In the genomic region with DNA sequence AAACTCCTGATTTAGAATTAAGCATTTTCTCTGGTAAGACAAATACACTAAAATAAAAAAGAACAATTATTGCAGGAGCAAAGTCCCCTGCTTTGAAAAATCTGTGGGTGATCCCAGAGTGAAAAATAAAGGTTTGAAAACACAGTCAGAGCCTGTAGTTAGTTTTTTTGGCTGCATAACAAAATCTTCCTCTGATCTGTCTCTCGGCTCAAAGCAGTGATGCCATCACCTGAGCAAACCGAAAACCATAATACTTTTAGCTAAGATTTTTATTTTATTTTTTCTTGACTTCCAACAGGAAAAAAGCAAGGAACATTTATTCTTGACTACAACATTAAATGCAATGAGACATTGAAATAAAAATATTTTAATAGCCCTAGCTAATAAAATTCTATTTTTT, we compare ENCODE assay signal across 28 cellular contexts. TPM values are rescaled to one million over a fixed set of nuclear protein-coding genes. Genes with fewer than 3 reads are reported as not detected.
"Had no signal": no experiment of that assay in that cellular context is flagged by ENCODE, and none has a peak within 500 bp of the region (broad histone marks: within the 10 kb centered on the region; RNA-seq: fewer than 3 reads in every experiment).

No MANE protein-coding gene starts in this region.

- ATAC-seq: activated naive CD4-positive, alpha-beta T cell treated with anti-CD3 and anti-CD28 coated beads, Interleukin-2, amount 50 U/mL, for 72 hours; activated T-cell treated with anti-CD3 and anti-CD28 coated beads, Interleukin-2, amount 50 U/mL, for 4 hours had no signal

- H3K4me3 ChIP-seq: SJCRH30 had no signal

- H3K27ac Mint-ChIP-seq: activated B cell treated with CpG ODN at 0.5 μM for 24 hours; activated CD4-positive, alpha-beta memory T cell treated with anti-CD3 and anti-CD28 coated beads for 36 hours; activated naive CD4-positive, alpha-beta T cell treated with anti-CD3 and anti-CD28 coated beads for 36 hours; activated naive CD4-positive, alpha-beta T cell treated with anti-CD3 and anti-CD28 coated beads, Interleukin-2, amount 50 U/mL, for 72 hours; activated T-helper 1 cell treated with anti-CD3 and anti-CD28 coated beads, Interleukin-12 subunit alpha, Interleukin-12 subunit beta, Interleukin-2, Interleukin-4 antibody, amounts not matched to agents 30 ng/mL and 10 ng/mL and 1 ng/mL, durations not matched to agents 14 hours and 24 hours and 36 hours had no signal

- H3K4me3 Mint-ChIP-seq: activated B cell treated with CpG ODN at 0.5 μM for 24 hours; activated CD4-positive, alpha-beta memory T cell treated with anti-CD3 and anti-CD28 coated beads for 36 hours; activated naive CD4-positive, alpha-beta T cell treated with anti-CD3 and anti-CD28 coated beads for 36 hours; activated T-cell treated with anti-CD3 and anti-CD28 coated beads, Interleukin-2, amount 50 U/mL, for 4 hours; activated T-helper 1 cell treated with anti-CD3 and anti-CD28 coated beads, Interleukin-12 subunit alpha, Interleukin-12 subunit beta, Interleukin-2, Interleukin-4 antibody, amounts not matched to agents 30 ng/mL and 10 ng/mL and 1 ng/mL, durations not matched to agents 14 hours and 24 hours and 36 hours had no signal

- H3K27me3 Mint-ChIP-seq: activated B cell treated with CpG ODN at 0.5 μM for 24 hours; activated CD4-positive, alpha-beta memory T cell treated with anti-CD3 and anti-CD28 coated beads for 36 hours had no signal

- DNase-seq: activated B cell treated with CpG ODN at 0.5 μM for 24 hours; activated CD4-positive, alpha-beta memory T cell treated with anti-CD3 and anti-CD28 coated beads for 36 hours; activated CD4-positive, alpha-beta T cell treated with anti-CD3 and anti-CD28 coated beads for 4 hours; activated CD4-positive, alpha-beta T cell treated with anti-CD3 and anti-CD28 coated beads, Interleukin-2, amount 50 U/mL, for 1 hour; activated CD4-positive, CD25-positive, alpha-beta regulatory T cell treated with anti-CD3 and anti-CD28 coated beads, Interleukin-2, amount 50 U/mL, for 72 hours; activated CD8-positive, alpha-beta memory T cell treated with anti-CD3 and anti-CD28 coated beads, Interleukin-2, amount 50 U/mL, for 4 hours; activated gamma-delta T cell treated with Interleukin-2 at 50 U/mL for 16 hours; activated naive CD4-positive, alpha-beta T cell treated with anti-CD3 and anti-CD28 coated beads for 36 hours; activated T-cell treated with anti-CD3 and anti-CD28 coated beads for 4 hours; activated T-cell treated with anti-CD3 and anti-CD28 coated beads, Interleukin-2, amount 50 U/mL, for 4 hours; anterior cingulate cortex; brain microvascular endothelial cell; central memory CD4-positive, alpha-beta T cell; NCI-H1105; NCI-H1417 treated with DMSO at 0.1 percent for 48 hours; NCI-H187 treated with DMSO at 0.1 percent for 48 hours; NCI-H2171; NCI-H510A; NCI-H526; NCI-H774; SHP77; SJCRH30; SW 1271; T-helper 1 cell; T-helper 2 cell; T-helper 9 cell had no signal

- H3K4me1 Mint-ChIP-seq: activated B cell treated with CpG ODN at 0.5 μM for 24 hours had no signal

- H3K36me3 Mint-ChIP-seq: activated CD4-positive, alpha-beta memory T cell treated with anti-CD3 and anti-CD28 coated beads for 36 hours; activated naive CD4-positive, alpha-beta T cell treated with anti-CD3 and anti-CD28 coated beads, Interleukin-2, amount 50 U/mL, for 72 hours had no signal

- H3K9me3 Mint-ChIP-seq: activated B cell treated with CpG ODN at 0.5 μM for 24 hours; activated naive CD4-positive, alpha-beta T cell treated with anti-CD3 and anti-CD28 coated beads for 36 hours had no signal

RNA-seq across cellular contexts. Expression of a gene that starts 1.2 kb away (rescaled TPM):
- total RNA-seq: activated B cell treated with CpG ODN at 0.5 μM for 24 hours; activated CD4-positive, alpha-beta memory T cell treated with anti-CD3 and anti-CD28 coated beads for 36 hours; activated naive CD4-positive, alpha-beta T cell treated with anti-CD3 and anti-CD28 coated beads for 36 hours; activated naive CD4-positive, alpha-beta T cell treated with anti-CD3 and anti-CD28 coated beads, Interleukin-2, amount 50 U/mL, for 72 hours; activated T-cell treated with anti-CD3 and anti-CD28 coated beads, Interleukin-2, amount 50 U/mL, for 4 hours; activated T-helper 1 cell treated with anti-CD3 and anti-CD28 coated beads, Interleukin-12 subunit alpha, Interleukin-12 subunit beta, Interleukin-2, Interleukin-4 antibody, amounts not matched to agents 30 ng/mL and 10 ng/mL and 1 ng/mL, durations not matched to agents 14 hours and 24 hours and 36 hours had no signal
